ENCODE assay signal across 8 cellular contexts in genomic region chr17:33964344-33964979, GRCh38.
DNase-seq lines count a peak whose midpoint lies in the region; ATAC-seq and TF ChIP-seq lines count a peak whose summit lies in the region.

No MANE protein-coding gene starts in this region.

- ATAC-seq in GM19372 (IDR thresholded peaks at IDR 0.05; ENCODE audit: low read depth, unreplicated experiment), result peak; percentile 86
- peak; percentile 80 for ATAC-seq in HG03175 (IDR thresholded peaks at IDR 0.05; ENCODE audit: unreplicated experiment)
- ATAC-seq in stimulated activated naive CD8-positive, alpha-beta T cell treated with anti-CD3 and anti-CD28 coated beads, Interleukin-15, amount 100 ng/mL, for 72 hours, result peak; percentile 81
- no peak for ATAC-seq in SK-N-SH treated with all-trans-retinoic acid at 6 μM for 48 hours

- no peaks in the 10 kb centered on the region for H3K36me3 Mint-ChIP-seq in activated CD4-positive, alpha-beta memory T cell treated with anti-CD3 and anti-CD28 coated beads for 36 hours

- intact Hi-C loops in activated CD4-positive, alpha-beta memory T cell treated with anti-CD3 and anti-CD28 coated beads for 36 hours (cut with micrococcal nuclease), result no loop called here

- H3K27ac Mint-ChIP-seq in activated CD4-positive, alpha-beta memory T cell treated with anti-CD3 and anti-CD28 coated beads for 36 hours, result no peak overlapping the region
- H3K27ac Mint-ChIP-seq in stimulated activated naive CD8-positive, alpha-beta T cell treated with anti-CD3 and anti-CD28 coated beads, Interleukin-15, amount 100 ng/mL, for 72 hours, result peak overlapping the region in 1 of 2 donors; percentile 73

- CTCF ChIA-PET in activated CD4-positive, alpha-beta memory T cell treated with anti-CD3 and anti-CD28 coated beads for 36 hours (lab: Charles Lee), result interaction anchor here (0.6 to 1.0 kb wide), 2 partner anchors 9 to 128 kb away, joined by 3 to 4 read pairs; no protein-coding TSS in a partner anchor

- POLR2A ChIA-PET in activated CD4-positive, alpha-beta memory T cell treated with anti-CD3 and anti-CD28 coated beads for 36 hours (lab: Charles Lee), result no interaction called here

- peaks cover 26% of the 10 kb centered on the region for H3K4me1 Mint-ChIP-seq in activated CD4-positive, alpha-beta memory T cell treated with anti-CD3 and anti-CD28 coated beads for 36 hours (ENCODE audit: low read depth)
- H3K4me1 Mint-ChIP-seq in stimulated activated naive CD8-positive, alpha-beta T cell treated with anti-CD3 and anti-CD28 coated beads, Interleukin-15, amount 100 ng/mL, for 72 hours, result peaks cover 33% of the 10 kb centered on the region

- H3K4me3 Mint-ChIP-seq in activated CD4-positive, alpha-beta memory T cell treated with anti-CD3 and anti-CD28 coated beads for 36 hours, result no peak overlapping the region
- peak overlapping the region; percentile 26 to 54 for H3K4me3 Mint-ChIP-seq in stimulated activated naive CD8-positive, alpha-beta T cell treated with anti-CD3 and anti-CD28 coated beads, Interleukin-15, amount 100 ng/mL, for 72 hours

- peak; percentile 52 for TF ChIP-seq CTCF in GM12864 (IDR thresholded peaks at IDR 0.05; ENCODE audit: low read depth, low read length, missing control alignments)

- H3K4me3 ChIP-seq in GM12864 (ENCODE audit: low read depth, low read length), result no peak overlapping the region

- H3K9me3 Mint-ChIP-seq in activated CD4-positive, alpha-beta memory T cell treated with anti-CD3 and anti-CD28 coated beads for 36 hours, result peaks cover 4% of the 10 kb centered on the region
- H3K9me3 Mint-ChIP-seq in stimulated activated naive CD8-positive, alpha-beta T cell treated with anti-CD3 and anti-CD28 coated beads, Interleukin-15, amount 100 ng/mL, for 72 hours, result no peaks in the 10 kb centered on the region

- peaks cover 6% of the 10 kb centered on the region for H3K27me3 Mint-ChIP-seq in activated CD4-positive, alpha-beta memory T cell treated with anti-CD3 and anti-CD28 coated beads for 36 hours
- H3K27me3 Mint-ChIP-seq in stimulated activated naive CD8-positive, alpha-beta T cell treated with anti-CD3 and anti-CD28 coated beads, Interleukin-15, amount 100 ng/mL, for 72 hours, result peaks cover 30% of the 10 kb centered on the region

- peak; percentile 92 for DNase-seq in GM12864 (ENCODE audit: low read depth)
- DNase-seq in activated CD4-positive, alpha-beta memory T cell treated with anti-CD3 and anti-CD28 coated beads for 36 hours, result peak; percentile 16
- peak; percentile 15 to 41 for DNase-seq in stimulated activated naive CD8-positive, alpha-beta T cell treated with anti-CD3 and anti-CD28 coated beads, Interleukin-15, amount 100 ng/mL, for 72 hours
- no peak for DNase-seq in NCI-H446 (lab: John Stamatoyannopoulos, UW)
- no peak for DNase-seq in NCI-H146 (lab: John Stamatoyannopoulos, UW)

TF ChIP-seq in SK-N-SH treated with all-trans-retinoic acid at 6 μM for 48 hours, 23 proteins besides CTCF, POLR2A, EP300 and RAD21:
- TF ChIP-seq ZNF70 (CRISPR knock-in tag; IDR thresholded peaks at IDR 0.05), result no peak
- TF ChIP-seq GLIS3 (CRISPR knock-in tag; IDR thresholded peaks at IDR 0.05), result no peak
- no peak for TF ChIP-seq ISL1 (CRISPR knock-in tag; IDR thresholded peaks at IDR 0.05)
- no peak for TF ChIP-seq ARNTL (CRISPR knock-in tag; IDR thresholded peaks at IDR 0.05; ENCODE audit: borderline replicate concordance, low read depth)
- TF ChIP-seq POU6F1 (CRISPR knock-in tag; IDR thresholded peaks at IDR 0.05; ENCODE audit: borderline replicate concordance, low read depth), result no peak
- no peak for TF ChIP-seq ZFP30 (CRISPR knock-in tag; IDR thresholded peaks at IDR 0.05)

Comparison
In these comparisons a context has a peak if more than half of its experiments do, and no peak if none do; other contexts are left out.
1. DNase-seq: peak in GM12864 (single experiment), activated CD4-positive, alpha-beta memory T cell treated with anti-CD3 and anti-CD28 coated beads for 36 hours (single experiment) and stimulated activated naive CD8-positive, alpha-beta T cell treated with anti-CD3 and anti-CD28 coated beads, Interleukin-15, amount 100 ng/mL, for 72 hours (2 of 2); none in NCI-H446 (0 of 2) and NCI-H146 (single experiment).